In genomic region chr21:45555557-45556301, GRCh38 we compare ENCODE assay signal across 9 cellular contexts. TPM values are rescaled to one million over a fixed set of nuclear protein-coding genes. Genes with fewer than 3 reads are reported as not detected.
DNase-seq lines count a peak whose midpoint lies in the region; ATAC-seq, FAIRE-seq and TF ChIP-seq lines count a peak whose summit lies in the region.
"Had no signal": no experiment of that assay in that cellular context is flagged by ENCODE, and none has a peak within 500 bp of the region (broad histone marks: within the 10 kb centered on the region; RNA-seq: fewer than 3 reads in every experiment).

No MANE protein-coding gene starts in this region.

- TF ChIP-seq CTCF in K562 (IDR thresholded peaks at IDR 0.05 in 2 of 3, conservative IDR thresholded peaks at IDR 0.05 in 1 of 3; ENCODE audit: insufficient read depth in 2 of 3, low read depth in 1 of 3, low read length in 3 of 3) (peak; percentile 91 to 98 (median 97)), hepatocyte (IDR thresholded peaks at IDR 0.05; ENCODE audit: poor library complexity) (peak; percentile 69)

- TF ChIP-seq EP300 in K562 (IDR thresholded peaks at IDR 0.05; ENCODE audit: low read length) = no peak

- H3K9ac ChIP-seq in K562 (ENCODE audit: insufficient read depth in 1 of 2, low read depth in 2 of 2, low read length in 2 of 2) = peak overlapping the region; percentile 55 to 89; a peak in 3 of 4 replicates

- H3K79me2 ChIP-seq in K562 (ENCODE audit: control insufficient read depth, insufficient read depth, low read length) = no peaks in the 10 kb centered on the region
- no peaks in the 10 kb centered on the region for H3K79me2 ChIP-seq in hepatocyte

- H3K27me3 ChIP-seq in K562 (ENCODE audit: control insufficient read depth in 2 of 2, insufficient read depth in 2 of 2, low read length in 2 of 2) (peaks cover 30 to 47% of the 10 kb centered on the region in 2 experiments), hepatocyte (no peaks in the 10 kb centered on the region)

- FAIRE-seq in K562 (lab: Jason Lieb, UNC) = peak; percentile 82
- FAIRE-seq: G401.6 had no signal

- POLR2A ChIA-PET in K562 (lab: Yijun Ruan, JAX) = interaction anchor here (0.6 to 2.6 kb wide), 9 partner anchors 9 to 94 kb away, joined by 3 to 12 read pairs (median 3); no protein-coding TSS in a partner anchor

- CTCF ChIA-PET in K562 (lab: Yijun Ruan, JAX; ENCODE audit: low intra/inter-chr PET ratio) = interaction anchor here (1.1 to 3.1 kb wide), 4 partner anchors 38 to 265 kb away, joined by 3 to 33 read pairs (median 18); no protein-coding TSS in a partner anchor

- intact Hi-C loops in K562 (cut with micrococcal nuclease) = loop anchor here (1.0 kb wide), 2 partner anchors 41 to 265 kb away; no protein-coding TSS in a partner anchor

- H3K36me3 ChIP-seq in K562 (ENCODE audit: control insufficient read depth, insufficient read depth, low read length) (no peaks in the 10 kb centered on the region), hepatocyte (replicated peaks; ENCODE audit: insufficient read depth, low read depth) (no peaks in the 10 kb centered on the region)

- in situ Hi-C loops in KBM-7 (cut with MboI; ENCODE audit: low pct_unique_long_range_greater_than_20kb, low sequenced_read_pairs) = no loop called here
- in situ Hi-C loops in K562 (cut with MboI) = loop anchor here (5.0 kb wide), 2 partner anchors 42 to 262 kb away; no protein-coding TSS in a partner anchor

- TF ChIP-seq RAD21 in K562 (CRISPR knock-in tag; conservative IDR thresholded peaks at IDR 0.05 in 1 of 2, IDR thresholded peaks at IDR 0.05 in 1 of 2) = peak; percentile 67 to 85

- H3K4me2 ChIP-seq in K562 (ENCODE audit: insufficient read depth, low read length) = peak overlapping the region; percentile 74
- peak overlapping the region; percentile 95 for H3K4me2 ChIP-seq in hepatocyte

- peaks cover 11 to 58% of the 10 kb centered on the region in 2 experiments; a peak in 3 of 5 replicates for H3K4me1 ChIP-seq in K562 (replicated peaks in 1 of 2; ENCODE audit: control insufficient read depth in 2 of 2, insufficient read depth in 2 of 2, low read length in 2 of 2)
- peaks cover 4% of the 10 kb centered on the region for H3K4me1 ChIP-seq in hepatocyte (ENCODE audit: insufficient read depth)

- H3K9me3 ChIP-seq in K562 (replicated peaks; ENCODE audit: control insufficient read depth, insufficient read depth, low read depth, low read length) = no peaks in the 10 kb centered on the region
- no peaks in the 10 kb centered on the region for H3K9me3 ChIP-seq in hepatocyte (ENCODE audit: low read depth)

- ATAC-seq in K562 = peak; percentile 95
- ATAC-seq in HG03135 (IDR thresholded peaks at IDR 0.05; ENCODE audit: unreplicated experiment) = no peak

- peak; percentile 59 for TF ChIP-seq POLR2A in K562 (conservative IDR thresholded peaks at IDR 0.05)

- DNase-seq in NCI-H2081 (lab: John Stamatoyannopoulos, UW) (peak; percentile 57), NCI-H2081 treated with DMSO at 0.1 percent for 48 hours (lab: John Stamatoyannopoulos, UW) (no peak), KBM-7 (peak; percentile 86), T-helper 1 cell (peak in 4 of 5 donors; percentile 23 to 77 (median 41)), K562 (ENCODE audit: extremely low read depth in 1 of 4, low spot score in 3 of 4) (peak; percentile 89 to 93 (median 91)), hepatocyte (ENCODE audit: low spot score) (peak; percentile 88), retina (peak; percentile 97)

- H3K27ac ChIP-seq in K562 (ENCODE audit: extremely low read depth, low read depth, low read length) = peak overlapping the region; percentile 57; the same call in 2 of the 3 replicates
- H3K27ac ChIP-seq in hepatocyte = peak overlapping the region; percentile 92

- no peaks in the 10 kb centered on the region for H4K20me1 ChIP-seq in K562 (replicated peaks; ENCODE audit: control insufficient read depth, insufficient read depth, low read length)
- H4K20me1 ChIP-seq in hepatocyte (ENCODE audit: insufficient read depth, poor library complexity, severe bottlenecking) = no peaks in the 10 kb centered on the region

- H2AFZ ChIP-seq in K562 (ENCODE audit: low read depth, low read length) (peak overlapping the region; percentile 90), hepatocyte (peak overlapping the region; percentile 43)

- H3K9me2 ChIP-seq in hepatocyte (replicated peaks; ENCODE audit: insufficient read depth) = no peaks in the 10 kb centered on the region

- 5% methylated on average over 48 of the region's 62 CpGs for WGBS in K562 (ENCODE audit: insufficient coverage, low coverage, missing lambda C conversion rate)
- 16% methylated on average over 37 of the region's 62 CpGs for WGBS in hepatocyte (ENCODE audit: low lambda C conversion rate, missing lambda C conversion rate)

- no TSS peak for BruUV-seq in K562 (replicated peaks; lab: Mats Ljungman, UMichigan)

- H3K9me1 ChIP-seq in K562 (ENCODE audit: control insufficient read depth, insufficient read depth, low read length) = no peaks in the 10 kb centered on the region

- H3K4me3 ChIP-seq in K562 (peak overlapping the region; percentile 40), hepatocyte (peak overlapping the region; percentile 18)

TF ChIP-seq in K562, 482 proteins besides CTCF, POLR2A, EP300 and RAD21 (continues in another document):
- no peak for TF ChIP-seq TBL1XR1 (IDR thresholded peaks at IDR 0.05; ENCODE audit: low read length in 2 of 2)
- TF ChIP-seq MAZ (CRISPR knock-in tag; conservative IDR thresholded peaks at IDR 0.05 in 1 of 2, IDR thresholded peaks at IDR 0.05 in 1 of 2) = peak in 1 of 2 experiments; percentile 44; a peak in 3 of 4 replicates
- TF ChIP-seq SNRNP70 (optimal IDR thresholded peaks at IDR 0.05; ENCODE audit: low read depth, low read length) = no peak
- TF ChIP-seq ZNF280A (IDR thresholded peaks at IDR 0.05; ENCODE audit: low read depth, partially characterized antibody) = no peak
- TF ChIP-seq ZNF639 (CRISPR knock-in tag; conservative IDR thresholded peaks at IDR 0.05 in 1 of 2, IDR thresholded peaks at IDR 0.05 in 1 of 2) = no peak
- TF ChIP-seq ARNT (IDR thresholded peaks at IDR 0.05) = no peak
- no peak for TF ChIP-seq CEBPB (tag; IDR thresholded peaks at IDR 0.05)
- TF ChIP-seq ZNF146 (CRISPR knock-in tag; IDR thresholded peaks at IDR 0.05; ENCODE audit: unreplicated experiment) = no peak

RNA-seq across cellular contexts. Expression of gene SLC19A1, which starts 13.5 kb away (rescaled TPM):
- total RNA-seq in K562 (2011; cell fraction: chromatin; rRNA removed; ENCODE audit: low replicate concordance) = 43.8 and 108 TPM in 2 replicates
- 90.5 and 93.4 TPM in 2 replicates for total RNA-seq in K562 (2011; cell fraction: nucleolus; rRNA removed)
- 52.4 and 63.7 TPM in 2 replicates for total RNA-seq in K562 (2011; cell fraction: nucleoplasm; rRNA removed)
- total RNA-seq in K562 (2014; rRNA removed) (34.7 and 41.3 TPM in 2 replicates), K562 (2014; rRNA removed; fragmentation: Illumina TruSeq; extraction: Trizol) (8.0 and 8.7 TPM in 2 replicates), K562 (2015; rRNA removed; fragmentation: Illumina TruSeq; extraction: Trizol) (18.8 and 21.4 TPM in 2 replicates), K562 (2021) (88.7 and 91.3 TPM in 2 replicates), hepatocyte (4.0 and 7.7 TPM in 2 replicates)
- polyA plus RNA-seq in K562 (2011; rRNA removed) (11.5 and 24.6 TPM in 2 replicates), K562 (2014; fragmentation: Illumina TruSeq; extraction: Trizol) (12.0 and 24.5 TPM in 2 replicates), K562 (2014; fragmentation: Nextera tagmentation; extraction: Ambion mirVana) (1 to 10 TPM in 1 of 2 experiments, under 1 TPM in 1; 0.65 to 2.3 TPM), K562 (2014; rRNA removed) (36.6 and 50.8 TPM in 2 replicates), hepatocyte (16.1 and 24.8 TPM in 2 replicates)
- polyA plus RNA-seq in K562 (2011; cell fraction: cytosol; rRNA removed) = 20.4 and 78.6 TPM in 2 replicates
- 49.9 and 126 TPM in 2 replicates for polyA plus RNA-seq in K562 (2011; cell fraction: nucleus; rRNA removed)
- polyA plus RNA-seq in K562 (2012) = 20.5 and 34.6 TPM in 2 replicates
- 11.9 and 16.0 TPM in 2 replicates for polyA minus RNA-seq in K562 (2011; rRNA and poly(A)+ RNA removed)
- 41.4 and 45.6 TPM in 2 replicates for polyA minus RNA-seq in K562 (2011; cell fraction: cytosol; rRNA and poly(A)+ RNA removed)
- 23.3 TPM in 2 replicates for polyA minus RNA-seq in K562 (2011; cell fraction: nucleus; rRNA and poly(A)+ RNA removed)
